Comparison of ENCODE assay signal across 2 cellular contexts in genomic region chr10:44773565-44773964, GRCh38.
TF ChIP-seq lines count a peak whose summit lies in the region.

No MANE protein-coding gene starts in this region.

TF ChIP-seq in GM23338, 12 proteins besides CTCF, POLR2A, EP300 and RAD21 (continued from another document):
- no peak for TF ChIP-seq ZNF462 (CRISPR knock-in tag; IDR thresholded peaks at IDR 0.05)
- TF ChIP-seq, protein P1, sequence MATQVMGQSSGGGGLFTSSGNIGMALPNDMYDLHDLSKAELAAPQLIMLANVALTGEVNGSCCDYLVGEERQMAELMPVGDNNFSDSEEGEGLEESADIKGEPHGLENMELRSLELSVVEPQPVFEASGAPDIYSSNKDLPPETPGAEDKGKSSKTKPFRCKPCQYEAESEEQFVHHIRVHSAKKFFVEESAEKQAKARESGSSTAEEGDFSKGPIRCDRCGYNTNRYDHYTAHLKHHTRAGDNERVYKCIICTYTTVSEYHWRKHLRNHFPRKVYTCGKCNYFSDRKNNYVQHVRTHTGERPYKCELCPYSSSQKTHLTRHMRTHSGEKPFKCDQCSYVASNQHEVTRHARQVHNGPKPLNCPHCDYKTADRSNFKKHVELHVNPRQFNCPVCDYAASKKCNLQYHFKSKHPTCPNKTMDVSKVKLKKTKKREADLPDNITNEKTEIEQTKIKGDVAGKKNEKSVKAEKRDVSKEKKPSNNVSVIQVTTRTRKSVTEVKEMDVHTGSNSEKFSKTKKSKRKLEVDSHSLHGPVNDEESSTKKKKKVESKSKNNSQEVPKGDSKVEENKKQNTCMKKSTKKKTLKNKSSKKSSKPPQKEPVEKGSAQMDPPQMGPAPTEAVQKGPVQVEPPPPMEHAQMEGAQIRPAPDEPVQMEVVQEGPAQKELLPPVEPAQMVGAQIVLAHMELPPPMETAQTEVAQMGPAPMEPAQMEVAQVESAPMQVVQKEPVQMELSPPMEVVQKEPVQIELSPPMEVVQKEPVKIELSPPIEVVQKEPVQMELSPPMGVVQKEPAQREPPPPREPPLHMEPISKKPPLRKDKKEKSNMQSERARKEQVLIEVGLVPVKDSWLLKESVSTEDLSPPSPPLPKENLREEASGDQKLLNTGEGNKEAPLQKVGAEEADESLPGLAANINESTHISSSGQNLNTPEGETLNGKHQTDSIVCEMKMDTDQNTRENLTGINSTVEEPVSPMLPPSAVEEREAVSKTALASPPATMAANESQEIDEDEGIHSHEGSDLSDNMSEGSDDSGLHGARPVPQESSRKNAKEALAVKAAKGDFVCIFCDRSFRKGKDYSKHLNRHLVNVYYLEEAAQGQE (IDR thresholded peaks at IDR 0.05; ENCODE audit: unreplicated experiment), result no peak
- no peak for TF ChIP-seq JUNB (IDR thresholded peaks at IDR 0.05; ENCODE audit: unreplicated experiment)
- no peak for TF ChIP-seq NANOG (IDR thresholded peaks at IDR 0.05; ENCODE audit: borderline replicate concordance)
- no peak for TF ChIP-seq ZNF114 (CRISPR knock-in tag; IDR thresholded peaks at IDR 0.05)
- TF ChIP-seq EZH2phosphoT487 (IDR thresholded peaks at IDR 0.05; ENCODE audit: unreplicated experiment), result no peak
- no peak for TF ChIP-seq CREB1 (CRISPR knock-in tag; IDR thresholded peaks at IDR 0.05; ENCODE audit: low read depth)
- no peak for TF ChIP-seq POLR2AphosphoS5 (IDR thresholded peaks at IDR 0.05; ENCODE audit: low read depth)

TF ChIP-seq in WTC11, 78 proteins besides CTCF, POLR2A, EP300 and RAD21 (continued from another document):
- no peak for TF ChIP-seq HMGXB4 (CRISPR knock-in tag; IDR thresholded peaks at IDR 0.05)
- no peak for TF ChIP-seq KAT7 (CRISPR knock-in tag; IDR thresholded peaks at IDR 0.05; ENCODE audit: borderline replicate concordance)
- TF ChIP-seq, protein P2, sequence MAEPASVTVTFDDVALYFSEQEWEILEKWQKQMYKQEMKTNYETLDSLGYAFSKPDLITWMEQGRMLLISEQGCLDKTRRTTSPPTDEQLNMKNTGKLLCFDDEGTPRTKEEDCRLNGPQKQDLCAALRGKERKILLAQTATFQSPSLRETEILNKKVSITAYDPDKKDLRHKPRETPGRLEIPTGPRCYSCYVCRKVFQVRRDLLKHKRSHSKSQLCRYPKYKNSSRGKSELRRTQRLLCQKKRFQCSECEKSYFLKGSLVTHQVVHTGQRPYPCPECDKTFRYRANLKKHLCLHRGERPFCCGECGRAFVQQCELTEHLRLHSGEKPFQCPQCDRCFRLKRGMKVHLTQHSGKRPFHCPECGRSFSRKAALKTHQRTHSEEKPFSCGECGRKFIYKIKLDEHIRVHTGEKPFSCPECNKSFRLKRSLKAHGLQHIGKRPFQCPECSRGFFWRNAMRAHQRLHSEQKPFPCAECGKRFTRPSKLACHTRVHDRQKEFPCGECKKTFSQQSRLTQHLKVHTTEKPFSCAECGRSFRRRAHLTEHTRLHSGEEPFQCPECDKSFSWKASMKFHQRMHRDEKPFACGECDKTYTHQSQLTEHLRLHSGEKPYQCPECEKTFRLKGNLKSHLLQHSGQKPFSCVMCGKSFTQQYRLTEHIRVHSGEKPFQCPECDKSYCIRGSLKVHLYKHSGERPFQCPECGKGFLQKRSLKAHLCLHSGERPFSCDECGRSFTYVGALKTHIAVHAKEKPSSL (CRISPR knock-in tag; conservative IDR thresholded peaks at IDR 0.05), result no peak
- TF ChIP-seq, protein P3, sequence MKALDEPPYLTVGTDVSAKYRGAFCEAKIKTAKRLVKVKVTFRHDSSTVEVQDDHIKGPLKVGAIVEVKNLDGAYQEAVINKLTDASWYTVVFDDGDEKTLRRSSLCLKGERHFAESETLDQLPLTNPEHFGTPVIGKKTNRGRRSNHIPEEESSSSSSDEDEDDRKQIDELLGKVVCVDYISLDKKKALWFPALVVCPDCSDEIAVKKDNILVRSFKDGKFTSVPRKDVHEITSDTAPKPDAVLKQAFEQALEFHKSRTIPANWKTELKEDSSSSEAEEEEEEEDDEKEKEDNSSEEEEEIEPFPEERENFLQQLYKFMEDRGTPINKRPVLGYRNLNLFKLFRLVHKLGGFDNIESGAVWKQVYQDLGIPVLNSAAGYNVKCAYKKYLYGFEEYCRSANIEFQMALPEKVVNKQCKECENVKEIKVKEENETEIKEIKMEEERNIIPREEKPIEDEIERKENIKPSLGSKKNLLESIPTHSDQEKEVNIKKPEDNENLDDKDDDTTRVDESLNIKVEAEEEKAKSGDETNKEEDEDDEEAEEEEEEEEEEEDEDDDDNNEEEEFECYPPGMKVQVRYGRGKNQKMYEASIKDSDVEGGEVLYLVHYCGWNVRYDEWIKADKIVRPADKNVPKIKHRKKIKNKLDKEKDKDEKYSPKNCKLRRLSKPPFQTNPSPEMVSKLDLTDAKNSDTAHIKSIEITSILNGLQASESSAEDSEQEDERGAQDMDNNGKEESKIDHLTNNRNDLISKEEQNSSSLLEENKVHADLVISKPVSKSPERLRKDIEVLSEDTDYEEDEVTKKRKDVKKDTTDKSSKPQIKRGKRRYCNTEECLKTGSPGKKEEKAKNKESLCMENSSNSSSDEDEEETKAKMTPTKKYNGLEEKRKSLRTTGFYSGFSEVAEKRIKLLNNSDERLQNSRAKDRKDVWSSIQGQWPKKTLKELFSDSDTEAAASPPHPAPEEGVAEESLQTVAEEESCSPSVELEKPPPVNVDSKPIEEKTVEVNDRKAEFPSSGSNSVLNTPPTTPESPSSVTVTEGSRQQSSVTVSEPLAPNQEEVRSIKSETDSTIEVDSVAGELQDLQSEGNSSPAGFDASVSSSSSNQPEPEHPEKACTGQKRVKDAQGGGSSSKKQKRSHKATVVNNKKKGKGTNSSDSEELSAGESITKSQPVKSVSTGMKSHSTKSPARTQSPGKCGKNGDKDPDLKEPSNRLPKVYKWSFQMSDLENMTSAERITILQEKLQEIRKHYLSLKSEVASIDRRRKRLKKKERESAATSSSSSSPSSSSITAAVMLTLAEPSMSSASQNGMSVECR (CRISPR knock-in tag; IDR thresholded peaks at IDR 0.05; ENCODE audit: borderline replicate concordance), result no peak
- no peak for TF ChIP-seq ESRRA (CRISPR knock-in tag; IDR thresholded peaks at IDR 0.05; ENCODE audit: borderline replicate concordance)
- no peak for TF ChIP-seq ZBTB21 (CRISPR knock-in tag; IDR thresholded peaks at IDR 0.05; ENCODE audit: borderline replicate concordance)
- no peak for TF ChIP-seq IRF2 (CRISPR knock-in tag; IDR thresholded peaks at IDR 0.05; ENCODE audit: borderline replicate concordance, low read depth)
- TF ChIP-seq GTF2I (CRISPR knock-in tag; conservative IDR thresholded peaks at IDR 0.05), result no peak
- no peak for TF ChIP-seq ZNF232 (CRISPR knock-in tag; IDR thresholded peaks at IDR 0.05)
- TF ChIP-seq CREM (CRISPR knock-in tag; IDR thresholded peaks at IDR 0.05), result no peak
- TF ChIP-seq EMX1 (CRISPR knock-in tag; IDR thresholded peaks at IDR 0.05), result no peak
- TF ChIP-seq ZMAT4 (CRISPR knock-in tag; IDR thresholded peaks at IDR 0.05), result no peak
